27 cellular contexts compared by ENCODE assay signal in genomic region chr6:100338090-100338489, GRCh38.
"Had no signal": no experiment of that assay in that cellular context is flagged by ENCODE, and none has a peak within 500 bp of the region (broad histone marks: within the 10 kb centered on the region; RNA-seq: fewer than 3 reads in every experiment).

No MANE protein-coding gene starts in this region.

- H3K9me3 ChIP-seq: left lung, lower lobe of right lung, pancreas, prostate gland, stomach, testis, thyroid gland, transverse colon, upper lobe of left lung had no signal

- H3K4me3 ChIP-seq: left lung, lower lobe of right lung, pancreas, prostate gland, skin epidermis, stomach, testis, thyroid gland, transverse colon, upper lobe of left lung had no signal

- H3K27me3 ChIP-seq: left lung, pancreas, testis, thyroid gland, transverse colon, upper lobe of left lung had no signal

- H3K27ac ChIP-seq: left lung, lower lobe of right lung, pancreas, prostate gland, skin epidermis, stomach, testis, thyroid gland, transverse colon, upper lobe of left lung had no signal

- H3K4me1 ChIP-seq: left lung, lower lobe of right lung, pancreas, prostate gland, stomach, testis, thyroid gland, transverse colon, upper lobe of left lung had no signal

- DNase-seq: immature natural killer cell; kidney; left colon; left lung; lower lobe of right lung; mammary epithelial cell; mesenchymal stem cell; naive thymus-derived CD8-positive, alpha-beta T cell; nucleus accumbens; pancreas; posterior cingulate gyrus; retina; right cardiac atrium; stimulated activated CD4-positive, alpha-beta T cell treated with anti-CD3 and anti-CD28 coated beads, Interleukin-12 subunit alpha, Interleukin-12 subunit beta, amount 100 ng/mL, for 4 hours; stimulated activated CD4-positive, alpha-beta T cell treated with anti-CD3 and anti-CD28 coated beads, Interleukin-15, amount 100 ng/mL, for 24 hours; stimulated activated CD4-positive, alpha-beta T cell treated with anti-CD3 and anti-CD28 coated beads, Interleukin-2, amount 100 ng/mL, for 24 hours; stimulated activated CD4-positive, alpha-beta T cell treated with anti-CD3 and anti-CD28 coated beads, Interleukin-4, amount 100 ng/mL, for 1 hour; stimulated activated naive B cell treated with anti-CD40 and anti-IgM and Interleukin-4, amounts not matched to agents 10 μg/mL and 1 μg/mL and 100 μg/mL, for 72 hours; stimulated activated naive CD8-positive, alpha-beta T cell treated with anti-CD3 and anti-CD28 coated beads, Interleukin-15, Interleukin-2, amounts not matched to agents 100 U/mL and 50 U/mL, for 24 hours; stomach; testis; thyroid gland; transverse colon; upper lobe of left lung had no signal

- H3K36me3 ChIP-seq: left lung, lower lobe of right lung, pancreas, prostate gland, stomach, thyroid gland, transverse colon, upper lobe of left lung had no signal

- ATAC-seq: left colon; left lung; lower lobe of right lung; naive thymus-derived CD8-positive, alpha-beta T cell; pancreas; right cardiac atrium; sciatic nerve; stimulated activated naive B cell treated with anti-CD40 and anti-IgM and Interleukin-4, amounts not matched to agents 10 μg/mL and 1 μg/mL and 100 μg/mL, for 72 hours; stimulated activated naive CD8-positive, alpha-beta T cell treated with anti-CD3 and anti-CD28 coated beads, Interleukin-15, Interleukin-2, amounts not matched to agents 100 U/mL and 50 U/mL, for 24 hours had no signal
